ENCODE assay signal across 2 cellular contexts in the genomic region with DNA sequence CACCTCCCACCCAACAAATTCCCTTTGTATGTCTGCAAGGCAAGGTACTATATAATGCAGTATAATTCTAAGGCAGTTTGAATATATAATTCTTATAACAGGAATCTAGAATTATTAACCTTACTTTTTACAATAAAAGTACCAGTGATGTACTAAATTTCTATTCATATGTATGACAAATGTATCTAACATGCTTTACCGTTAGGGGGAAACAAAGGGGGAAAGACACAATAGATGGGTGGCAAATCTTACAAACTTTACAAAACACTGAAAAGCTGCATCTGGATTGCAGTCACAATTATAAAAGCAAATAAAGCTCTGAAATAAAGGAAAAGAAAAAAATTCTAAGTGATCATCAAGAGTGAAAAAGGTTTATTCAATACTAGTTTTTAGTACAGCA.
TF ChIP-seq lines count a peak whose summit lies in the region.

No MANE protein-coding gene starts in this region.

TF ChIP-seq in SK-N-SH, 30 proteins besides CTCF, POLR2A, EP300 and RAD21 (continued from another document):
- TF ChIP-seq MXI1 (IDR thresholded peaks at IDR 0.05; ENCODE audit: low read depth, low read length) (no peak; the same call in 1 of the 2 replicates), FOXJ3 (CRISPR knock-in tag; IDR thresholded peaks at IDR 0.05) (no peak)
TF ChIP-seq in SK-N-SH: peak in this region for 0.

TF ChIP-seq in SK-N-SH treated with all-trans-retinoic acid at 6 μM for 48 hours, 23 proteins besides CTCF, POLR2A, EP300 and RAD21 (continued from another document):
- TF ChIP-seq, protein P1, sequence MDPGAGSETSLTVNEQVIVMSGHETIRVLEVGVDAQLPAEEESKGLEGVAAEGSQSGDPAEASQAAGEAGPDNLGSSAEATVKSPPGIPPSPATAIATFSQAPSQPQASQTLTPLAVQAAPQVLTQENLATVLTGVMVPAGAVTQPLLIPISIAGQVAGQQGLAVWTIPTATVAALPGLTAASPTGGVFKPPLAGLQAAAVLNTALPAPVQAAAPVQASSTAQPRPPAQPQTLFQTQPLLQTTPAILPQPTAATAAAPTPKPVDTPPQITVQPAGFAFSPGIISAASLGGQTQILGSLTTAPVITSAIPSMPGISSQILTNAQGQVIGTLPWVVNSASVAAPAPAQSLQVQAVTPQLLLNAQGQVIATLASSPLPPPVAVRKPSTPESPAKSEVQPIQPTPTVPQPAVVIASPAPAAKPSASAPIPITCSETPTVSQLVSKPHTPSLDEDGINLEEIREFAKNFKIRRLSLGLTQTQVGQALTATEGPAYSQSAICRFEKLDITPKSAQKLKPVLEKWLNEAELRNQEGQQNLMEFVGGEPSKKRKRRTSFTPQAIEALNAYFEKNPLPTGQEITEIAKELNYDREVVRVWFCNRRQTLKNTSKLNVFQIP (CRISPR knock-in tag; IDR thresholded peaks at IDR 0.05; ENCODE audit: borderline replicate concordance, low read depth): no peak
- TF ChIP-seq, protein P2, sequence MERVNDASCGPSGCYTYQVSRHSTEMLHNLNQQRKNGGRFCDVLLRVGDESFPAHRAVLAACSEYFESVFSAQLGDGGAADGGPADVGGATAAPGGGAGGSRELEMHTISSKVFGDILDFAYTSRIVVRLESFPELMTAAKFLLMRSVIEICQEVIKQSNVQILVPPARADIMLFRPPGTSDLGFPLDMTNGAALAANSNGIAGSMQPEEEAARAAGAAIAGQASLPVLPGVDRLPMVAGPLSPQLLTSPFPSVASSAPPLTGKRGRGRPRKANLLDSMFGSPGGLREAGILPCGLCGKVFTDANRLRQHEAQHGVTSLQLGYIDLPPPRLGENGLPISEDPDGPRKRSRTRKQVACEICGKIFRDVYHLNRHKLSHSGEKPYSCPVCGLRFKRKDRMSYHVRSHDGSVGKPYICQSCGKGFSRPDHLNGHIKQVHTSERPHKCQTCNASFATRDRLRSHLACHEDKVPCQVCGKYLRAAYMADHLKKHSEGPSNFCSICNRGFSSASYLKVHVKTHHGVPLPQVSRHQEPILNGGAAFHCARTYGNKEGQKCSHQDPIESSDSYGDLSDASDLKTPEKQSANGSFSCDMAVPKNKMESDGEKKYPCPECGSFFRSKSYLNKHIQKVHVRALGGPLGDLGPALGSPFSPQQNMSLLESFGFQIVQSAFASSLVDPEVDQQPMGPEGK (CRISPR knock-in tag; IDR thresholded peaks at IDR 0.05; ENCODE audit: borderline replicate concordance): no peak
- TF ChIP-seq BACH2 (CRISPR knock-in tag; IDR thresholded peaks at IDR 0.05; ENCODE audit: borderline replicate concordance) (no peak), ZFP30 (CRISPR knock-in tag; IDR thresholded peaks at IDR 0.05) (no peak), ZNF70 (CRISPR knock-in tag; IDR thresholded peaks at IDR 0.05) (no peak), SNAI2 (CRISPR knock-in tag; IDR thresholded peaks at IDR 0.05) (no peak), OSR1 (CRISPR knock-in tag; IDR thresholded peaks at IDR 0.05) (no peak), CSDC2 (CRISPR knock-in tag; IDR thresholded peaks at IDR 0.05) (no peak), ZNF8 (CRISPR knock-in tag; IDR thresholded peaks at IDR 0.05) (no peak), ZC3H10 (CRISPR knock-in tag; IDR thresholded peaks at IDR 0.05) (no peak)
- TF ChIP-seq, protein P3, sequence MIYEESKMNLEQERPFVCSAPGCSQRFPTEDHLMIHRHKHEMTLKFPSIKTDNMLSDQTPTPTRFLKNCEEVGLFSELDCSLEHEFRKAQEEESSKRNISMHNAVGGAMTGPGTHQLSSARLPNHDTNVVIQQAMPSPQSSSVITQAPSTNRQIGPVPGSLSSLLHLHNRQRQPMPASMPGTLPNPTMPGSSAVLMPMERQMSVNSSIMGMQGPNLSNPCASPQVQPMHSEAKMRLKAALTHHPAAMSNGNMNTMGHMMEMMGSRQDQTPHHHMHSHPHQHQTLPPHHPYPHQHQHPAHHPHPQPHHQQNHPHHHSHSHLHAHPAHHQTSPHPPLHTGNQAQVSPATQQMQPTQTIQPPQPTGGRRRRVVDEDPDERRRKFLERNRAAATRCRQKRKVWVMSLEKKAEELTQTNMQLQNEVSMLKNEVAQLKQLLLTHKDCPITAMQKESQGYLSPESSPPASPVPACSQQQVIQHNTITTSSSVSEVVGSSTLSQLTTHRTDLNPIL (CRISPR knock-in tag; IDR thresholded peaks at IDR 0.05; ENCODE audit: low read depth): no peak
- TF ChIP-seq, protein P4, sequence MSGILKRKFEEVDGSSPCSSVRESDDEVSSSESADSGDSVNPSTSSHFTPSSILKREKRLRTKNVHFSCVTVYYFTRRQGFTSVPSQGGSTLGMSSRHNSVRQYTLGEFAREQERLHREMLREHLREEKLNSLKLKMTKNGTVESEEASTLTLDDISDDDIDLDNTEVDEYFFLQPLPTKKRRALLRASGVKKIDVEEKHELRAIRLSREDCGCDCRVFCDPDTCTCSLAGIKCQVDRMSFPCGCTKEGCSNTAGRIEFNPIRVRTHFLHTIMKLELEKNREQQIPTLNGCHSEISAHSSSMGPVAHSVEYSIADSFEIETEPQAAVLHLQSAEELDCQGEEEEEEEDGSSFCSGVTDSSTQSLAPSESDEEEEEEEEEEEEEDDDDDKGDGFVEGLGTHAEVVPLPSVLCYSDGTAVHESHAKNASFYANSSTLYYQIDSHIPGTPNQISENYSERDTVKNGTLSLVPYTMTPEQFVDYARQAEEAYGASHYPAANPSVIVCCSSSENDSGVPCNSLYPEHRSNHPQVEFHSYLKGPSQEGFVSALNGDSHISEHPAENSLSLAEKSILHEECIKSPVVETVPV (CRISPR knock-in tag; IDR thresholded peaks at IDR 0.05): no peak
